Comparison of ENCODE assay signal across 9 cellular contexts in the genomic region with DNA sequence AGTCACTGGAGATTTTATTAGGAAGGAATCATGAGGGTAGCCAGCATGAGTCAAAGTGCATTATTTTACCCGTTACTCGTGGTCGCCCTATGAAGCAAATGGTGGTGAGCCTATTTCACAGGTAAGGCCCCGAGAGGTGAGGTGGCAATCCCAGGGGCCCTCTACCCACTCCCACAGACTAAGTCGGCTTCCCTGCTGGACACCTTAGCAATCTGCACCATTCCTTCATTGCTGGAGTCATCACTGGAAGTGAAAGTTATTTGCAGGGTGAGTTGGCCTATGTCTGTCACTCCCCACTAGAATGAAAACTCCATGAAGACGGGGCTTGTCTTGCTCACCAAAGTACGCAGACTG. TPM values are rescaled to one million over a fixed set of nuclear protein-coding genes. Genes with fewer than 3 reads are reported as not detected.
DNase-seq lines count a peak whose midpoint lies in the region; ATAC-seq, FAIRE-seq and TF ChIP-seq lines count a peak whose summit lies in the region.
"Had no signal": no experiment of that assay in that cellular context is flagged by ENCODE, and none has a peak within 500 bp of the region (broad histone marks: within the 10 kb centered on the region; RNA-seq: fewer than 3 reads in every experiment).

No MANE protein-coding gene starts in this region.

- no peaks in the 10 kb centered on the region for H4K20me1 ChIP-seq in GM12878 (ENCODE audit: control insufficient read depth, insufficient read depth)

- BruUV-seq in GM12878 (replicated peaks; lab: Mats Ljungman, UMichigan), result no TSS peak

- TF ChIP-seq RAD21 in GM12878 (IDR thresholded peaks at IDR 0.05; ENCODE audit: insufficient read depth, low read depth, low read length), result no peak

- peak overlapping the region; percentile 84 for H3K9ac ChIP-seq in GM12878 (ENCODE audit: control insufficient read depth, insufficient read depth, low read length)

- POLR2A ChIA-PET in GM12878 (lab: Charles Lee), result interaction anchor here (0.6 to 4.2 kb wide), 7 partner anchors 64 to 580 kb away, joined by 3 to 15 read pairs (median 3); no protein-coding TSS in a partner anchor

- TF ChIP-seq CTCF in heart right ventricle (IDR thresholded peaks at IDR 0.05) (no peak), GM12878 (IDR thresholded peaks at IDR 0.05 in 2 of 3, conservative IDR thresholded peaks at IDR 0.05 in 1 of 3; ENCODE audit: control insufficient read depth in 2 of 3, extremely low read depth in 1 of 3, insufficient read depth in 1 of 3, low read depth in 3 of 3, low read length in 3 of 3) (no peak), upper lobe of right lung (IDR thresholded peaks at IDR 0.05) (no peak)

- H3K4me3 ChIP-seq in heart right ventricle (no peak overlapping the region), GM12878 (peak overlapping the region; percentile 37), upper lobe of right lung (no peak overlapping the region)

- H3K4me1 ChIP-seq in heart right ventricle, result peaks cover 36 to 87% (median 78%) of the 10 kb centered on the region in 9 donors
- H3K4me1 ChIP-seq in GM12878 (ENCODE audit: control insufficient read depth, insufficient read depth, low read length), result peaks cover 70% of the 10 kb centered on the region
- H3K4me1 ChIP-seq in upper lobe of right lung, result peaks cover 63% of the 10 kb centered on the region

- H3K79me2 ChIP-seq in GM12878 (ENCODE audit: control insufficient read depth, insufficient read depth, low read length), result peaks cover 11% of the 10 kb centered on the region

- peak overlapping the region; percentile 80 for H3K4me2 ChIP-seq in GM12878 (ENCODE audit: control insufficient read depth, insufficient read depth)

- H2AFZ ChIP-seq in GM12878 (ENCODE audit: control insufficient read depth, low read depth, low read length), result no peak overlapping the region

- CTCF ChIA-PET in GM12878 (lab: Yijun Ruan, JAX), result interaction anchor here (0.9 to 2.1 kb wide), 2 partner anchors 28 to 97 kb away, joined by 3 to 9 read pairs; no protein-coding TSS in a partner anchor

- H3K27ac ChIP-seq in heart right ventricle, result peak overlapping the region; percentile 85 to 99 (median 96)
- H3K27ac ChIP-seq in GM12878 (ENCODE audit: control insufficient read depth, insufficient read depth), result peak overlapping the region; percentile 99
- H3K27ac ChIP-seq in upper lobe of right lung, result peak overlapping the region; percentile 91

- SMC1A ChIA-PET in GM12878 (lab: Charles Lee; ENCODE audit: uncharacterized antibody, unreplicated experiment), result interaction anchor here (1.2 to 11.3 kb wide), 9 partner anchors 25 to 463 kb away, joined by 3 to 174 read pairs (median 5); no protein-coding TSS in a partner anchor

- peak overlapping the region in 1 of 8 donors; percentile 54 for H3K4me3 Mint-ChIP-seq in naive B cell

- intact Hi-C loops in heart right ventricle (cut with DNase I), result loop anchor here (1.0 to 10.0 kb wide), 23 partner anchors 79 to 469 kb away; a partner anchor contains a TSS
- intact Hi-C loops in Right ventricle myocardium superior (cut with DNase I), result loop anchor here (2.0 to 10.0 kb wide), 3 partner anchors 161 to 351 kb away; no protein-coding TSS in a partner anchor
- intact Hi-C loops in GM12878 (cut with micrococcal nuclease; ENCODE audit: unreplicated experiment), result loop anchor here (1.0 to 2.0 kb wide), 10 partner anchors 28 to 303 kb away; no protein-coding TSS in a partner anchor
- intact Hi-C loops in upper lobe of right lung (cut with DNase I), result loop anchor here (10.0 kb wide), 1 partner anchor 351 kb away; no protein-coding TSS in a partner anchor

- H3K9me3 ChIP-seq in heart right ventricle, result no peaks in the 10 kb centered on the region
- no peaks in the 10 kb centered on the region for H3K9me3 ChIP-seq in GM12878 (replicated peaks; ENCODE audit: control insufficient read depth, insufficient read depth, low read length)
- H3K9me3 ChIP-seq in upper lobe of right lung, result no peaks in the 10 kb centered on the region

- ATAC-seq in heart right ventricle (peak in 2 of 8 donors; percentile 0 to 2), Right ventricle myocardium superior (ENCODE audit: poor library complexity) (no peak), GM12878 (0 out of 3 replicates have a peak, but pooled peaks have one; percentile 0), naive B cell (ENCODE audit: low read depth in 2 of 2) (no peak), upper lobe of right lung (no peak), HG03045 (IDR thresholded peaks at IDR 0.05; ENCODE audit: unreplicated experiment) (no peak), HG03442 (IDR thresholded peaks at IDR 0.05; ENCODE audit: unreplicated experiment) (no peak)

- no peak for TF ChIP-seq POLR2A in GM12878 (IDR thresholded peaks at IDR 0.05; ENCODE audit: low read depth, low read length)

- 58 to 71% methylated on average over 7 of the region's 7 CpGs for WGBS in heart right ventricle, 2 donors
- 22% methylated on average over 7 of the region's 7 CpGs for WGBS in GM12878 (ENCODE audit: insufficient coverage, insufficient replicate concordance, low lambda C conversion rate, missing lambda C conversion rate)

- RAD21 ChIA-PET in GM12878 (lab: Charles Lee; ENCODE audit: unreplicated experiment), result interaction anchor here (1.0 to 7.9 kb wide), 13 partner anchors 25 to 471 kb away, joined by 3 to 85 read pairs (median 4); no protein-coding TSS in a partner anchor

- H3K27ac Mint-ChIP-seq in naive B cell, result peak overlapping the region in 5 of 6 donors; percentile 21 to 79 (median 65)

- H3K9me3 Mint-ChIP-seq in naive B cell, result no peaks in the 10 kb centered on the region
- H3K9me3 Mint-ChIP-seq: IgD-negative memory B cell had no signal

- no peaks in the 10 kb centered on the region for H3K36me3 ChIP-seq in heart right ventricle
- H3K36me3 ChIP-seq in GM12878 (ENCODE audit: control insufficient read depth in 2 of 2, insufficient read depth in 2 of 2, low read length in 1 of 2), result no peaks in the 10 kb centered on the region
- H3K36me3 ChIP-seq in upper lobe of right lung, result no peaks in the 10 kb centered on the region

- DNase-seq in heart right ventricle, result no peak
- DNase-seq in Right ventricle myocardium superior, result no peak
- DNase-seq in GM12878 (ENCODE audit: low read depth, low spot score), result no peak
- no peak for DNase-seq in naive B cell
- no peak for DNase-seq in upper lobe of right lung
- DNase-seq in effector CD4-positive, alpha-beta T cell, result no peak

- peak in 1 of 2 experiments; percentile 45; a peak in 1 of 4 replicates for TF ChIP-seq EP300 in GM12878 (IDR thresholded peaks at IDR 0.05; ENCODE audit: borderline replicate concordance in 1 of 2, control insufficient read depth in 1 of 2, low read depth in 2 of 2, low read length in 2 of 2)

- no peak for FAIRE-seq in GM12878 (lab: Jason Lieb, UNC)

- H3K27me3 ChIP-seq in heart right ventricle, result no peaks in the 10 kb centered on the region
- no peaks in the 10 kb centered on the region for H3K27me3 ChIP-seq in GM12878 (replicated peaks in 1 of 2; ENCODE audit: control insufficient read depth in 2 of 2, insufficient read depth in 2 of 2, low read length in 1 of 2)
- H3K27me3 ChIP-seq in upper lobe of right lung, result no peaks in the 10 kb centered on the region

- H3K4me1 Mint-ChIP-seq in naive B cell, result peaks cover 7 to 18% (median 8%) of the 10 kb centered on the region in 3 donors

- H3K36me3 Mint-ChIP-seq in naive B cell, result no peaks in the 10 kb centered on the region
- H3K36me3 Mint-ChIP-seq: IgD-negative memory B cell had no signal

- no peaks in the 10 kb centered on the region for H3K27me3 Mint-ChIP-seq in naive B cell
- H3K27me3 Mint-ChIP-seq: IgD-negative memory B cell had no signal

- in situ Hi-C loops in GM12878 (cut with MboI), result loop anchor here (25.0 kb wide), 1 partner anchor 964 kb away; no protein-coding TSS in a partner anchor

TF ChIP-seq in GM12878, 131 proteins besides CTCF, POLR2A, EP300 and RAD21 (continues in another document):
- TF ChIP-seq EED (IDR thresholded peaks at IDR 0.05; ENCODE audit: low read depth), result no peak
- TF ChIP-seq, protein P1, sequence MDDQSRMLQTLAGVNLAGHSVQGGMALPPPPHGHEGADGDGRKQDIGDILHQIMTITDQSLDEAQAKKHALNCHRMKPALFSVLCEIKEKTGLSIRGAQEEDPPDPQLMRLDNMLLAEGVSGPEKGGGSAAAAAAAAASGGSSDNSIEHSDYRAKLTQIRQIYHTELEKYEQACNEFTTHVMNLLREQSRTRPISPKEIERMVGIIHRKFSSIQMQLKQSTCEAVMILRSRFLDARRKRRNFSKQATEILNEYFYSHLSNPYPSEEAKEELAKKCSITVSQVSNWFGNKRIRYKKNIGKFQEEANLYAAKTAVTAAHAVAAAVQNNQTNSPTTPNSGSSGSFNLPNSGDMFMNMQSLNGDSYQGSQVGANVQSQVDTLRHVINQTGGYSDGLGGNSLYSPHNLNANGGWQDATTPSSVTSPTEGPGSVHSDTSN (IDR thresholded peaks at IDR 0.05; ENCODE audit: insufficient replicate concordance, low read depth, low read length), result no peak
- TF ChIP-seq TCF12 (IDR thresholded peaks at IDR 0.05; ENCODE audit: low read depth, low read length), result 0 out of 2 replicates have a peak, but pooled peaks have one; percentile 39
- TF ChIP-seq SRF (IDR thresholded peaks at IDR 0.05; ENCODE audit: low read depth in 2 of 2, low read length in 2 of 2), result no peak
- no peak for TF ChIP-seq SPI1 (IDR thresholded peaks at IDR 0.05; ENCODE audit: borderline replicate concordance, insufficient read depth, low read depth, low read length)

RNA-seq across cellular contexts. Expression of a gene that starts 52.7 kb away (rescaled TPM):
- total RNA-seq in heart right ventricle, result 100 to 1,000 TPM in 3 of 10 donors, 10 to 100 TPM in 7; 85.0 to 113 (median 94.6) TPM
- polyA plus RNA-seq in heart right ventricle, result 10 to 100 TPM; 40.0 to 54.4 TPM
- total RNA-seq in Right ventricle myocardium superior, result 76.7 TPM
- total RNA-seq in GM12878 (2013; cell fraction: nucleolus; rRNA removed), result 52.5 and 52.8 TPM in 2 replicates
- 75.1 and 89.7 TPM in 2 replicates for total RNA-seq in GM12878 (2014; rRNA removed)
- 58.8 and 59.9 TPM in 2 replicates for total RNA-seq in GM12878 (2014; rRNA removed; fragmentation: Illumina TruSeq; extraction: Trizol)
- 120 and 125 TPM in 2 replicates for total RNA-seq in GM12878 (2021)
- polyA plus RNA-seq in GM12878 (2011; ENCODE audit: low read depth), result 58.2 TPM
- polyA plus RNA-seq in GM12878 (2011; rRNA removed), result 138 and 178 TPM in 2 replicates
- polyA plus RNA-seq in GM12878 (2011; cell fraction: cytosol; rRNA removed), result 43.9 and 51.8 TPM in 2 replicates
- polyA plus RNA-seq in GM12878 (2011; cell fraction: nucleus; rRNA removed), result 31.3 TPM in 2 replicates
- polyA plus RNA-seq in GM12878 (2012), result 94.4 and 116 TPM in 2 replicates
- polyA plus RNA-seq in GM12878 (2014; fragmentation: Illumina TruSeq; extraction: Trizol), result 95.3 and 116 TPM in 2 replicates
- 10 to 100 TPM; 39.8 to 60.1 TPM for polyA plus RNA-seq in GM12878 (2014; fragmentation: Nextera tagmentation; extraction: Ambion mirVana)
- polyA plus RNA-seq in GM12878 (2014; rRNA removed), result 58.2 and 66.2 TPM in 2 replicates
- 10 to 100 TPM; 68.4 to 71.9 TPM for polyA plus RNA-seq in GM12878 (2016; fragmentation: Nextera tagmentation; extraction: Ambion mirVana)
- 35.0 and 43.1 TPM in 2 replicates for polyA minus RNA-seq in GM12878 (2011; rRNA and poly(A)+ RNA removed)
- 27.3 and 28.9 TPM in 2 replicates for polyA minus RNA-seq in GM12878 (2011; cell fraction: cytosol; rRNA and poly(A)+ RNA removed)
- 15.8 and 28.3 TPM in 2 replicates for polyA minus RNA-seq in GM12878 (2011; cell fraction: nucleus; rRNA and poly(A)+ RNA removed)
- 10 to 100 TPM; 41.0 to 47.9 (median 45.5) TPM for polyA plus RNA-seq in naive B cell (ENCODE audit: low read depth in 6 of 6)
- 87.4 TPM for total RNA-seq in upper lobe of right lung
